In the genomic region with DNA sequence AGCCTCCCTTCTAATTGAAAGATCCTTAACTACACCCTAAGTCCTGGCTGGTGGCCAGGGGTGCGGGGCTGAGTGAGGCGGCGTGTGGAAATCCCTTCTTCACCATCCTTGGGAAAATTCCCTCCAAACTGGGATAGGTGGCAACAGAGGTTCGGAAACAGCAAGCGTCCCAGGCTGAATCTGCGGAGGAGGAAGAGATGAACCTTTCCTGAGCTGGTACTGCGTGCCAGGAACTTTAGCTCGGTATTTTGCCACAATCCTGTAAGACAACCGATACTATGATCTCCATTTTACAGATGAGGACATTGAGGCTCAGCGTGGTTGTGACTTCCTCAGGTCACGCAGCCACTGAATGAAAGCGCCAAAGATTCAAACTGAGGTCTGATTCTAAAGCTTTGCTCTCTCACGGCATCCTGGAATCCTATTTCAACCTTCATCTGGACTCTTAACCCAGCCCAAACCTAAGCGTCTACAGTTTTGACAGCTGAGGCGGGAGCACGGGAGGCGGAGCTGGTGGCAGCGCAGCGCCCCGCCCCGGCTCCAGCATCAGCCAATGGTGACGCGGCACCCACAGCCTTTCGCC, we compare ENCODE assay signal across 7 cellular contexts. TPM values are rescaled to one million over a fixed set of nuclear protein-coding genes. Genes with fewer than 3 reads are reported as not detected.
DNase-seq lines count a peak whose midpoint lies in the region; ATAC-seq and TF ChIP-seq lines count a peak whose summit lies in the region.

No MANE protein-coding gene starts in this region.

- peak overlapping the region; percentile 60 for H3K27ac ChIP-seq in colonic mucosa

- CTCF ChIA-PET in GM10248 (lab: Yijun Ruan, JAX), result interaction anchor here (0.7 to 1.3 kb wide), 5 partner anchors 13 to 76 kb away, joined by 3 to 7 read pairs (median 5); no protein-coding TSS in a partner anchor

- peak overlapping the region; percentile 47 to 73 for H3K9ac ChIP-seq in colonic mucosa (ENCODE audit: low read depth in 2 of 2, low read length in 2 of 2)

- H3K36me3 ChIP-seq in colonic mucosa, result no peaks in the 10 kb centered on the region

- no peaks in the 10 kb centered on the region for H3K9me3 Mint-ChIP-seq in naive B cell

- TF ChIP-seq CTCF in colonic mucosa (IDR thresholded peaks at IDR 0.05), result no peak
- no peak for TF ChIP-seq CTCF in GM10248 (IDR thresholded peaks at IDR 0.05; ENCODE audit: control extremely low read depth, extremely low read depth, low read depth, missing control alignments)

- H3K4me1 Mint-ChIP-seq in naive B cell, result peaks cover 49 to 56% (median 54%) of the 10 kb centered on the region in 3 donors

- intact Hi-C loops in colonic mucosa (cut with DNase I), result no loop called here

- H3K27ac Mint-ChIP-seq in naive B cell, result peak overlapping the region; percentile 95 to 98 (median 97)

- peak overlapping the region; percentile 78 to 98 (median 88) for H3K4me3 Mint-ChIP-seq in naive B cell

- no peaks in the 10 kb centered on the region for H3K9me3 ChIP-seq in colonic mucosa

- DNase-seq in Jurkat, Clone E6-1 (ENCODE audit: low read depth, low spot score), result no peak
- peak; percentile 38 for DNase-seq in colonic mucosa
- DNase-seq in naive B cell, result no peak
- DNase-seq in NK-92 (lab: John Stamatoyannopoulos, UW; ENCODE audit: unreplicated experiment), result no peak
- DNase-seq in GM10248 (ENCODE audit: extremely low spot score), result no peak

- H3K27me3 Mint-ChIP-seq in naive B cell, result no peaks in the 10 kb centered on the region

- H3K4me1 ChIP-seq in colonic mucosa, result no peaks in the 10 kb centered on the region

- H3K36me3 Mint-ChIP-seq in naive B cell, result peaks cover 12 to 15% of the 10 kb centered on the region in 2 donors

- POLR2A ChIA-PET in GM10248 (lab: Yijun Ruan, JAX), result interaction anchor here (0.8 to 1.7 kb wide), 6 partner anchors 15 to 65 kb away, joined by 3 to 10 read pairs (median 4); no protein-coding TSS in a partner anchor

- peak overlapping the region; percentile 69 for H3K4me3 ChIP-seq in Jurkat, Clone E6-1 (ENCODE audit: low read length)
- H3K4me3 ChIP-seq in colonic mucosa, result peak overlapping the region; percentile 10

- H3K27me3 ChIP-seq in colonic mucosa, result no peaks in the 10 kb centered on the region

- ATAC-seq in GM19328 (IDR thresholded peaks at IDR 0.05; ENCODE audit: unreplicated experiment) (peak; percentile 88), naive B cell (ENCODE audit: low read depth in 2 of 2) (no peak), esophagus mucosa (no peak)

RNA-seq across cellular contexts. Expression of gene CYLD, which starts 0.6 kb away (rescaled TPM):
- polyA plus RNA-seq in Jurkat, Clone E6-1 (2012; ENCODE audit: insufficient read depth, insufficient read length), result 12.7 TPM
- total RNA-seq in colonic mucosa, result 10 to 100 TPM; 15.8 to 31.5 TPM
- 10 to 100 TPM; 65.4 to 89.0 (median 75.8) TPM for polyA plus RNA-seq in naive B cell (ENCODE audit: low read depth in 6 of 6)
- 26.7 TPM for total RNA-seq in esophagus mucosa

RNA-seq across cellular contexts. Expression of gene NOD2, which starts 47.9 kb away (rescaled TPM):
- polyA plus RNA-seq in Jurkat, Clone E6-1 (2012; ENCODE audit: insufficient read depth, insufficient read length), result not detected
- total RNA-seq in colonic mucosa (1 to 10 TPM in 1 of 2 donors, under 1 TPM in 1; 0.79 to 1.2 TPM), esophagus mucosa (15.4 TPM)
- under 1 TPM in 4 of 6 donors, not detected in 2; 0.07 to 0.25 (median 0.16) TPM for polyA plus RNA-seq in naive B cell (ENCODE audit: low read depth in 6 of 6)
